In genomic region chrX:10709276-10709675, GRCh38 we compare ENCODE assay signal across 22 cellular contexts.
"Had no signal": no experiment of that assay in that cellular context is flagged by ENCODE, and none has a peak within 500 bp of the region (broad histone marks: within the 10 kb centered on the region; RNA-seq: fewer than 3 reads in every experiment).

No MANE protein-coding gene starts in this region.

- H3K9me3 ChIP-seq: adrenal gland, left ventricle myocardium inferior, pancreas, uterus had no signal

- H3K4me1 ChIP-seq: adrenal gland, left ventricle myocardium inferior, pancreas, uterus had no signal

- H3K27me3 ChIP-seq: adrenal gland, brain microvascular endothelial cell, pancreas, uterus had no signal

- H3K27ac ChIP-seq: adrenal gland, brain microvascular endothelial cell, left ventricle myocardium inferior, pancreas, uterus had no signal

- H3K36me3 ChIP-seq: adrenal gland, brain microvascular endothelial cell, left ventricle myocardium inferior, pancreas, uterus had no signal

- DNase-seq: activated CD4-positive, alpha-beta T cell treated with anti-CD3 and anti-CD28 coated beads for 4 hours; activated CD4-positive, alpha-beta T cell treated with anti-CD3 and anti-CD28 coated beads, Interleukin-2, amount 50 U/mL, for 4 hours; activated CD8-positive, alpha-beta memory T cell treated with anti-CD3 and anti-CD28 coated beads for 24 hours; activated effector memory CD4-positive, alpha-beta T cell treated with Interleukin-2 at 50 U/mL for 16 hours; activated naive CD4-positive, alpha-beta T cell treated with Interleukin-2 at 50 U/mL for 16 hours; activated naive CD8-positive, alpha-beta T cell treated with anti-CD3 and anti-CD28 coated beads for 36 hours; adrenal gland; aorta; brain microvascular endothelial cell; cortex of kidney; kidney glomerular epithelial cell; left ventricle myocardium inferior; mesendoderm; naive B cell; pancreas; right cardiac atrium; stimulated activated CD4-positive, alpha-beta T cell treated with anti-CD3 and anti-CD28 coated beads, Interleukin-2, amount 100 ng/mL, for 48 hours; stimulated activated naive CD4-positive, alpha-beta T cell treated with Interleukin-2 at 50 U/mL for 16 hours; T-helper 1 cell; uterus had no signal

- ATAC-seq: esophagus mucosa, pancreas, right cardiac atrium had no signal

- H3K4me3 ChIP-seq: adrenal gland, left ventricle myocardium inferior, lung, pancreas, uterus had no signal
